8 cellular contexts compared by ENCODE assay signal in the genomic region with DNA sequence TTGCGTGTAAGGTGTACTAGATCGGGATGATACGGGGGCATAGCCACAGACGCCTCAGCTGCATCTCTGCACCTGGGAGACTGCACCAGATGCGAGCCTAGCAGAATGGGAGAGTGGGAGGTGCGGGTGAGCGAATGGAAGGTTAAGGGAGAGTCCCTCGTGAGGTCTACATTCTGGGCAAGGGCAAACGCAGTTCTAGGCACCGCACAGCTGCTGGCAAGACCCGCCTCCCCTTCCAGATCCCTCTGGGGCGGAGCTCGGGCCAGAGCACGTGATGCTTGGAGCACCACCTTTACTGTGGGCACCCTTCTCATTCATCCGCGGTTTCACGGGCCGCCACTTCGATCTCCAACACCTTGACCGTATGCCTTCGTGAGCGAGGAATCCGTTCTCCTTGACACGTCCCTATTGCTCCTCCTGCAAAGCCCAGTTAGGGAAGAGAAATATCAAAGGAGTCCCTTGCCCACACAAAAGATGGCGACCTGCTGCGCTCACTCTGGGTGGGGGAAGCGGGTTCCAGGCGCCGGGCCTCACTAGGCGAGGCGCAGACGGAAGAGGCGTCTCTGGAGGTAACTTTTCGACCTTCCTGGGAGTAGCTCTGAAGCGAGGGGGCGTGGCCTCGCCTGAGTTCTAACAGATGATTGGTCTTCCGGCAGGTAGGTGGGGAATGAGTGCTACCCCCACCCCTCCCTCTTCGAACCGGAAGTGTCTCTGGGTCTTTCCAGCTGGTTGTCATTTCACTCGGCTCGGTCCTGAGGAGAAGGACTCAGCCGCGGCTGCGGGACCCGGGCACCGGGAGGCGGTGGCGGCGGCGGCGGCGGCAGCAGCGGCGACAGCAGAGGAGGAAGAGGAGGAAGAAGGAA. TPM values are rescaled to one million over a fixed set of nuclear protein-coding genes. Genes with fewer than 3 reads are reported as not detected.
DNase-seq lines count a peak whose midpoint lies in the region; ATAC-seq, FAIRE-seq and TF ChIP-seq lines count a peak whose summit lies in the region.

A gene (plus strand): TSS at position 740 of the 863 bp plus-strand sequence. CDS start 1,385 bp downstream, outside the sequence.

- 1 to 4% (median 3%) methylated on average over 54 to 55 of the region's 55 CpGs for WGBS in small intestine, 3 donors

- ATAC-seq in GM18907 (IDR thresholded peaks at IDR 0.05; ENCODE audit: unreplicated experiment) (peak; percentile 94), HG03159 (IDR thresholded peaks at IDR 0.05; ENCODE audit: unreplicated experiment) (peak; percentile 92)

- H3K36me3 ChIP-seq in bronchial epithelial cell (ENCODE audit: control insufficient read depth, insufficient read depth, low read length): no peaks in the 10 kb centered on the region
- no peaks in the 10 kb centered on the region for H3K36me3 ChIP-seq in small intestine (ENCODE audit: control insufficient read depth in 2 of 2, insufficient read depth in 2 of 2, low read length in 2 of 2)

- peaks cover 11 to 15% of the 10 kb centered on the region in 2 donors for H3K4me1 ChIP-seq in small intestine (ENCODE audit: control insufficient read depth in 2 of 2, insufficient read depth in 1 of 2, low read depth in 1 of 2, low read length in 1 of 2)

- DNase-seq in AG04449 (ENCODE audit: low read depth, low spot score) (peak; percentile 98), NCI-H2227 treated with DMSO at 0.1 percent for 48 hours (lab: John Stamatoyannopoulos, UW) (peak; percentile 94), bronchial epithelial cell (ENCODE audit: low read depth) (peak; percentile 96), iPS-NIHi11 (ENCODE audit: low spot score) (peak; percentile 99), small intestine (peak; percentile 100)

- H3K4me3 ChIP-seq in AG04449 (ENCODE audit: low read depth, low read length) (peak within 1 kb of the TSS; percentile 63), WI38 (ENCODE audit: low read depth, low read length) (peak within 1 kb of the TSS; percentile 92), bronchial epithelial cell (ENCODE audit: low read depth, low read length) (peak within 1 kb of the TSS; percentile 71), small intestine (ENCODE audit: low read depth in 1 of 2, low read length in 2 of 2) (peak within 1 kb of the TSS; percentile 71 to 89)

- TF ChIP-seq CTCF in AG04449 (IDR thresholded peaks at IDR 0.05; ENCODE audit: insufficient read depth, low read length, missing control alignments) (no peak), WI38 (IDR thresholded peaks at IDR 0.05; ENCODE audit: low read depth, low read length) (no peak), bronchial epithelial cell (IDR thresholded peaks at IDR 0.05; ENCODE audit: insufficient read depth, low read length, severe bottlenecking) (no peak)

- peak within 1 kb of the TSS; percentile 79 to 96 for H3K27ac ChIP-seq in small intestine (ENCODE audit: low read depth in 1 of 2, low read length in 1 of 2)

- FAIRE-seq in bronchial epithelial cell (lab: Jason Lieb, UNC) (peak; percentile 75), small intestine (lab: Jason Lieb, UNC) (peak; percentile 23)

- H3K9me3 ChIP-seq in small intestine (ENCODE audit: control insufficient read depth, low read depth): no peaks in the 10 kb centered on the region

- POLR2A ChIA-PET in AG04449 (lab: Yijun Ruan, JAX): interaction anchor here (0.6 to 1.2 kb wide), 12 partner anchors 9 to 189 kb away, joined by 3 to 6 read pairs (median 4); no protein-coding TSS in a partner anchor

- H3K27me3 ChIP-seq in bronchial epithelial cell (ENCODE audit: control insufficient read depth, insufficient read depth, low read length) (no peaks in the 10 kb centered on the region), small intestine (ENCODE audit: control insufficient read depth in 2 of 2, insufficient read depth in 2 of 2, low read length in 2 of 2) (no peaks in the 10 kb centered on the region)

- CTCF ChIA-PET in AG04449 (lab: Yijun Ruan, JAX): interaction anchor here (1.2 to 1.8 kb wide), 4 partner anchors 76 to 272 kb away, joined by 3 to 5 read pairs (median 4); a partner anchor contains a TSS

RNA-seq across cellular contexts. Expression of the gene that starts here (rescaled TPM):
- total RNA-seq in bronchial epithelial cell: 27.9 and 38.3 TPM in 2 replicates
- 10 to 100 TPM in 1 of 3 donors, 1 to 10 TPM in 2; 7.8 to 17.8 (median 8.1) TPM for polyA plus RNA-seq in small intestine

Comparison
In these comparisons a context has a peak if more than half of its experiments do, and no peak if none do; other contexts are left out.
1. Peak in every context shown above with its lines: DNase-seq, ATAC-seq, H3K4me3 ChIP-seq and H3K27ac ChIP-seq.